In the genomic region with DNA sequence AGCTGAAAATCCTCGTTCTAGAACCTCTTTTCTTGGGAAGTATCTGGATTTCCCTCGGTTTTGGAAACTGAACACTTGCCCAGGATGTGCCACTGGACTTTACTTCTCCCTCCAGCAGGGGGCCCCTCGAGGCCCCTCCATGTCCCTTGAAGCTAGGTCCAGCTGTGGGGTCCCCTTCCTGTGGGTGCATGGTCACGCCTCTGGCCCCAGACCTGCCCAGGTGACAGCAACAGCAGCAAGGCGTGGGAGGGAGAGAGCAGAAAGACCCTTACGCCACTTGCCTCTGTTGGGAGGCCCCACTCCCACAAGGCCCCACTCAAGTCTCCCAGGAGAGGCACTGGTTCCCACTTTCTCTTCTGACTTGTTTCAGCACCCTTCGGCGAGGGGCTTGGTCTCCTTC, we compare ENCODE assay signal across 10 cellular contexts. TPM values are rescaled to one million over a fixed set of nuclear protein-coding genes. Genes with fewer than 3 reads are reported as not detected.
DNase-seq lines count a peak whose midpoint lies in the region; ATAC-seq and TF ChIP-seq lines count a peak whose summit lies in the region.
"Had no signal": no experiment of that assay in that cellular context is flagged by ENCODE, and none has a peak within 500 bp of the region (broad histone marks: within the 10 kb centered on the region; RNA-seq: fewer than 3 reads in every experiment).

No MANE protein-coding gene starts in this region.

- H3K9me3 ChIP-seq in cardiac muscle cell (ENCODE audit: low read depth) (no peaks in the 10 kb centered on the region), gastroesophageal sphincter (no peaks in the 10 kb centered on the region)

- H3K27ac ChIP-seq in cardiac muscle cell (no peak overlapping the region), gastroesophageal sphincter (peak overlapping the region in 3 of 4 donors; percentile 13 to 91 (median 78))

- H3K4me1 ChIP-seq in cardiac muscle cell (ENCODE audit: low read depth) (peaks cover 13% of the 10 kb centered on the region), gastroesophageal sphincter (peaks cover 0 to 73% (median 18%) of the 10 kb centered on the region in 3 donors)

- peaks cover 5% of the 10 kb centered on the region for H3K36me3 Mint-ChIP-seq in type B pancreatic cell
- H3K36me3 Mint-ChIP-seq: memory B cell had no signal

- intact Hi-C loops in left cardiac atrium (cut with DNase I), result loop anchor here (5.0 to 10.0 kb wide), 2 partner anchors 72 to 74 kb away; a partner anchor contains a TSS

- WGBS in gastroesophageal sphincter (ENCODE audit: low coverage in 1 of 2), 2 donors, result 31 to 73% methylated on average over 3 to 4 of the region's 8 CpGs

- TF ChIP-seq EP300 in gastroesophageal sphincter (IDR thresholded peaks at IDR 0.05), result no peak

- no peak for TF ChIP-seq POLR2A in gastroesophageal sphincter (IDR thresholded peaks at IDR 0.05)

- peak in 1 of 2 donors; percentile 42 for DNase-seq in cardiac muscle cell (ENCODE audit: low read depth in 1 of 2, low spot score in 1 of 2)
- no peak for DNase-seq in left cardiac atrium
- peak; percentile 21 for DNase-seq in RPMI8226
- DNase-seq in type B pancreatic cell (ENCODE audit: extremely low spot score, unreplicated experiment), result no peak
- no peak for DNase-seq in effector CD8-positive, alpha-beta T cell (lab: John Stamatoyannopoulos, UW)
- no peak for DNase-seq in ureter (ENCODE audit: low spot score)

- no peaks in the 10 kb centered on the region for H3K27me3 Mint-ChIP-seq in type B pancreatic cell
- H3K27me3 Mint-ChIP-seq: memory B cell had no signal

- H3K36me3 ChIP-seq in cardiac muscle cell (no peaks in the 10 kb centered on the region), gastroesophageal sphincter (peaks cover 0 to 11% of the 10 kb centered on the region in 2 donors)

- H3K9me3 Mint-ChIP-seq in type B pancreatic cell, result no peaks in the 10 kb centered on the region
- H3K9me3 Mint-ChIP-seq: memory B cell; stimulated activated naive CD8-positive, alpha-beta T cell treated with anti-CD3 and anti-CD28 coated beads, Interleukin-15, Interleukin-2, amounts not matched to agents 100 ng/mL and 50 ng/mL, for 24 hours had no signal

- H3K4me1 Mint-ChIP-seq in type B pancreatic cell (ENCODE audit: unreplicated experiment), result peaks cover 30% of the 10 kb centered on the region

- H3K27ac Mint-ChIP-seq in type B pancreatic cell, result peak overlapping the region; percentile 2
- H3K27ac Mint-ChIP-seq: memory B cell; stimulated activated naive CD8-positive, alpha-beta T cell treated with anti-CD3 and anti-CD28 coated beads, Interleukin-15, Interleukin-2, amounts not matched to agents 100 ng/mL and 50 ng/mL, for 24 hours had no signal

- ATAC-seq in left cardiac atrium (no peak), gastroesophageal sphincter (no peak), GM21526 (IDR thresholded peaks at IDR 0.05; ENCODE audit: low FRiP score, unreplicated experiment) (no peak)

- H3K27me3 ChIP-seq in cardiac muscle cell (no peaks in the 10 kb centered on the region), gastroesophageal sphincter (no peaks in the 10 kb centered on the region)

- peak overlapping the region; percentile 31 for H3K4me3 Mint-ChIP-seq in type B pancreatic cell
- H3K4me3 Mint-ChIP-seq: memory B cell; stimulated activated naive CD8-positive, alpha-beta T cell treated with anti-CD3 and anti-CD28 coated beads, Interleukin-15, Interleukin-2, amounts not matched to agents 100 ng/mL and 50 ng/mL, for 24 hours had no signal

- H3K4me3 ChIP-seq in cardiac muscle cell, result no peak overlapping the region
- no peak overlapping the region for H3K4me3 ChIP-seq in gastroesophageal sphincter

- peak; percentile 78 for TF ChIP-seq CTCF in cardiac muscle cell (IDR thresholded peaks at IDR 0.05; ENCODE audit: low read depth, low read length)
- TF ChIP-seq CTCF in gastroesophageal sphincter (IDR thresholded peaks at IDR 0.05), result peak in 3 of 4 experiments; percentile 35 to 53 (median 47)
- TF ChIP-seq CTCF in type B pancreatic cell (conservative IDR thresholded peaks at IDR 0.05), result peak; percentile 72

RNA-seq across cellular contexts. Expression of a gene that starts 3.1 kb away (rescaled TPM):
- total RNA-seq in cardiac muscle cell (63.3 and 125 TPM in 2 replicates), left cardiac atrium (10 to 100 TPM; 19.7 to 22.1 TPM), gastroesophageal sphincter (10 to 100 TPM; 36.4 to 65.4 (median 52.9) TPM), type B pancreatic cell (ENCODE audit: low replicate concordance) (72.8 and 101 TPM in 2 replicates), ureter (58.4 TPM)
- 49.4 and 55.8 TPM in 2 replicates for polyA plus RNA-seq in cardiac muscle cell

RNA-seq across cellular contexts. Expression of a gene that starts 20.0 kb away (rescaled TPM):
- total RNA-seq in cardiac muscle cell (not detected in 2 replicates), left cardiac atrium (not detected), gastroesophageal sphincter (under 1 TPM in 1 of 4 donors, not detected in 3; 0.31 TPM), type B pancreatic cell (ENCODE audit: low replicate concordance) (not detected in 2 replicates), ureter (not detected)
- 0.09 and 0.80 TPM in 2 replicates for polyA plus RNA-seq in cardiac muscle cell
